Comparison of ENCODE assay signal across 25 cellular contexts in the genomic region with DNA sequence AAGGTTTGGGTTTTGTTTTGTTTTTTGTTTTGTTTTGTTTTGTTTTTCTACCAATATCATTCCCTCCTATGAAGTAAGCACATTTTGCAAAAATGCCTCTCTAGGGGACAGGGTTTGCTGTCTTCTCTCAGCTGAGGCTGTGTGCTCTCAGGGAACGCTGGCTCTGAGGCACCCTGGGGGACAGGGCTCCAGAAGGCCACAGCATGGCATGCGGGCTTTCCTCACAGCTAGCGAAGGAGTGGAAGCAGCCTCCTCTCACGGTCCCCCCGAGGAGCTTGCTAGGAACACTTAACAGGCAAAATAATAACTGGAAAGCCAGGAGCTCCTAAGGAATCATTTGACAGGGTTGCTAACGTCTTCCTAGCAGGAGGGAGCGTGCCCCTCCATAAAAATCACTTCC.
DNase-seq lines count a peak whose midpoint lies in the region; ATAC-seq and TF ChIP-seq lines count a peak whose summit lies in the region.
"Had no signal": no experiment of that assay in that cellular context is flagged by ENCODE, and none has a peak within 500 bp of the region (broad histone marks: within the 10 kb centered on the region; RNA-seq: fewer than 3 reads in every experiment).

No MANE protein-coding gene starts in this region.

- H2BK5ac ChIP-seq in neuronal stem cell (ENCODE audit: low read length): no peak overlapping the region

- H4K8ac ChIP-seq in neuronal stem cell (ENCODE audit: low read depth, low read length): no peak overlapping the region

- no peak for ATAC-seq in HG02678 (IDR thresholded peaks at IDR 0.05; ENCODE audit: unreplicated experiment)
- ATAC-seq: activated CD8-positive, alpha-beta memory T cell treated with anti-CD3 and anti-CD28 coated beads, Interleukin-2, amount 10 ng/mL, durations not matched to agents 7 days and 5 days; activated T-cell treated with anti-CD3 and anti-CD28 coated beads, Interleukin-2, amount 50 U/mL, for 72 hours; stimulated activated naive CD8-positive, alpha-beta T cell treated with anti-CD3 and anti-CD28 coated beads, Interleukin-15, amount 100 ng/mL, for 72 hours had no signal

- H2BK15ac ChIP-seq in neuronal stem cell (ENCODE audit: low read length): no peak overlapping the region

- H2BK12ac ChIP-seq in neuronal stem cell (ENCODE audit: low read length): peak overlapping the region; percentile 59

- no peak overlapping the region; a peak in 1 of 22 replicates for H3K9ac ChIP-seq in BLaER1 treated with 17β-estradiol and CSF1 and Interleukin-3, amounts not matched to agents 10 nM and 100 nM
- no peak overlapping the region for H3K9ac ChIP-seq in neuronal stem cell (ENCODE audit: low read depth, low read length, poor library complexity)

- H2AK5ac ChIP-seq in neuronal stem cell (ENCODE audit: low read depth, low read length): no peak overlapping the region

- no peaks in the 10 kb centered on the region for H3K36me3 Mint-ChIP-seq in glutamatergic neuron (ENCODE audit: unreplicated experiment)
- H3K36me3 Mint-ChIP-seq in T-helper 2 cell treated with Interferon-gamma antibody and Interleukin-4, amounts not matched to agents 5 μg/mL and 100 μg/mL, for 36 hours (ENCODE audit: low read depth): peaks cover 15% of the 10 kb centered on the region
- H3K36me3 Mint-ChIP-seq: activated CD8-positive, alpha-beta memory T cell treated with anti-CD3 and anti-CD28 coated beads, Interleukin-2, amount 10 ng/mL, durations not matched to agents 7 days and 5 days had no signal

- TF ChIP-seq CTCF in HEK293 (tag by site-specific recombination; IDR thresholded peaks at IDR 0.05) (no peak), glutamatergic neuron (IDR thresholded peaks at IDR 0.05; ENCODE audit: partially characterized antibody, unreplicated experiment) (no peak)

- H3K4me3 ChIP-seq in BLaER1 treated with 17β-estradiol and CSF1 and Interleukin-3, amounts not matched to agents 10 nM and 100 nM: no peak overlapping the region
- H3K4me3 ChIP-seq in HEK293 (ENCODE audit: low read depth, low read length) (no peak overlapping the region), neuronal stem cell (ENCODE audit: low read length in 2 of 2) (no peak overlapping the region)
- H3K4me3 ChIP-seq: prostate gland, thyroid gland had no signal

- no peaks in the 10 kb centered on the region for H3K79me1 ChIP-seq in neuronal stem cell (ENCODE audit: low read depth, low read length)

- H3K4me1 Mint-ChIP-seq in glutamatergic neuron (ENCODE audit: low read depth, unreplicated experiment): peaks cover 15% of the 10 kb centered on the region
- H3K4me1 Mint-ChIP-seq in T-helper 2 cell treated with Interferon-gamma antibody and Interleukin-4, amounts not matched to agents 5 μg/mL and 100 μg/mL, for 36 hours (ENCODE audit: low read depth): peaks cover 4% of the 10 kb centered on the region

- WGBS in neuronal stem cell (ENCODE audit: extremely low coverage in 2 of 2, insufficient read length in 2 of 2, insufficient replicate concordance in 1 of 2), 2 donors: no CpG with 5 or more reads among the region's 7 CpGs

- peak overlapping the region; percentile 86 for H3K18ac ChIP-seq in neuronal stem cell (ENCODE audit: low read length)

- POLR2A ChIA-PET in HEK293 (lab: Yijun Ruan, JAX): no interaction called here

- DNase-seq in glutamatergic neuron (peak; percentile 55), neuronal stem cell (ENCODE audit: low spot score) (no peak)
- no peak for DNase-seq in stimulated activated CD4-positive, alpha-beta T cell treated with anti-CD3 and anti-CD28 coated beads, Interleukin-4, amount 100 ng/mL, for 4 hours
- no peak for DNase-seq in T-helper 2 cell treated with Interferon-gamma antibody and Interleukin-4, amounts not matched to agents 5 μg/mL and 100 μg/mL, for 36 hours (ENCODE audit: low spot score)
- DNase-seq: activated B cell treated with CpG ODN at 0.5 μM for 24 hours; activated CD8-positive, alpha-beta memory T cell treated with anti-CD3 and anti-CD28 coated beads, Interleukin-2, amount 10 ng/mL, durations not matched to agents 7 days and 5 days; activated naive CD4-positive, alpha-beta T cell; activated T-cell treated with anti-CD3 and anti-CD28 coated beads, Interleukin-2, amount 50 U/mL, for 72 hours; effector CD8-positive, alpha-beta T cell; GDM1; head of caudate nucleus; NCI-H2171 treated with DMSO at 0.1 percent for 48 hours; NCI-H524 treated with DMSO at 0.1 percent for 48 hours; NK-92 treated with Interleukin-12 subunit alpha and Interleukin-12 subunit beta, amount 100 ng/mL, for 24 hours; SIG-M5; stimulated activated naive CD8-positive, alpha-beta T cell treated with anti-CD3 and anti-CD28 coated beads, Interleukin-15, amount 100 ng/mL, for 72 hours; SW 1271; T1000; thyroid gland had no signal

- CTCF ChIA-PET in HEK293 (lab: Yijun Ruan, JAX): no interaction called here

- peaks cover 1% of the 10 kb centered on the region for H3K27me3 Mint-ChIP-seq in glutamatergic neuron (ENCODE audit: unreplicated experiment)
- no peaks in the 10 kb centered on the region for H3K27me3 Mint-ChIP-seq in T-helper 2 cell treated with Interferon-gamma antibody and Interleukin-4, amounts not matched to agents 5 μg/mL and 100 μg/mL, for 36 hours (ENCODE audit: low read depth)
- H3K27me3 Mint-ChIP-seq: activated B cell treated with CpG ODN at 0.5 μM for 24 hours; activated CD8-positive, alpha-beta memory T cell treated with anti-CD3 and anti-CD28 coated beads, Interleukin-2, amount 10 ng/mL, durations not matched to agents 7 days and 5 days; B cell; stimulated activated naive CD8-positive, alpha-beta T cell treated with anti-CD3 and anti-CD28 coated beads, Interleukin-15, amount 100 ng/mL, for 72 hours had no signal

- peak overlapping the region; percentile 77 for H3K27ac Mint-ChIP-seq in glutamatergic neuron (ENCODE audit: unreplicated experiment)
- no peak overlapping the region for H3K27ac Mint-ChIP-seq in T-helper 2 cell treated with Interferon-gamma antibody and Interleukin-4, amounts not matched to agents 5 μg/mL and 100 μg/mL, for 36 hours
- H3K27ac Mint-ChIP-seq: activated B cell treated with CpG ODN at 0.5 μM for 24 hours; activated CD8-positive, alpha-beta memory T cell treated with anti-CD3 and anti-CD28 coated beads, Interleukin-2, amount 10 ng/mL, durations not matched to agents 7 days and 5 days; activated T-cell treated with anti-CD3 and anti-CD28 coated beads, Interleukin-2, amount 50 U/mL, for 72 hours; B cell; stimulated activated naive CD8-positive, alpha-beta T cell treated with anti-CD3 and anti-CD28 coated beads, Interleukin-15, amount 100 ng/mL, for 72 hours had no signal

- no peak overlapping the region for H3K4ac ChIP-seq in neuronal stem cell (ENCODE audit: low read length)

- H4K20me1 ChIP-seq in BLaER1 treated with 17β-estradiol and CSF1 and Interleukin-3, amounts not matched to agents 10 nM and 100 nM: no peaks in the 10 kb centered on the region

- peak overlapping the region; percentile 21 for H3K4me3 Mint-ChIP-seq in glutamatergic neuron (ENCODE audit: unreplicated experiment)
- H3K4me3 Mint-ChIP-seq in T-helper 2 cell treated with Interferon-gamma antibody and Interleukin-4, amounts not matched to agents 5 μg/mL and 100 μg/mL, for 36 hours: no peak overlapping the region
- H3K4me3 Mint-ChIP-seq: activated B cell treated with CpG ODN at 0.5 μM for 24 hours; activated CD8-positive, alpha-beta memory T cell treated with anti-CD3 and anti-CD28 coated beads, Interleukin-2, amount 10 ng/mL, durations not matched to agents 7 days and 5 days; activated T-cell treated with anti-CD3 and anti-CD28 coated beads, Interleukin-2, amount 50 U/mL, for 72 hours; B cell; stimulated activated naive CD8-positive, alpha-beta T cell treated with anti-CD3 and anti-CD28 coated beads, Interleukin-15, amount 100 ng/mL, for 72 hours had no signal

- H3K27me3 ChIP-seq in BLaER1 treated with 17β-estradiol and CSF1 and Interleukin-3, amounts not matched to agents 10 nM and 100 nM: no peaks in the 10 kb centered on the region
- no peaks in the 10 kb centered on the region for H3K27me3 ChIP-seq in neuronal stem cell (ENCODE audit: control insufficient read depth in 3 of 3, insufficient read depth in 3 of 3, low read depth in 1 of 3, low read length in 3 of 3)
- H3K27me3 ChIP-seq: neutrophil, thyroid gland had no signal

- peak overlapping the region in 1 of 11 experiments; percentile 3; a peak in 1 of 22 replicates for H3K27ac ChIP-seq in BLaER1 treated with 17β-estradiol and CSF1 and Interleukin-3, amounts not matched to agents 10 nM and 100 nM
- H3K27ac ChIP-seq in HEK293 (ENCODE audit: extremely low read depth, low read depth, low read length): no peak overlapping the region
- H3K27ac ChIP-seq in neuronal stem cell (replicated peaks; ENCODE audit: low read length): no peak overlapping the region
- H3K27ac ChIP-seq: neutrophil, prostate gland, thyroid gland had no signal

- no peak overlapping the region for H3K14ac ChIP-seq in neuronal stem cell (ENCODE audit: low read length)

- no peak overlapping the region for H4K91ac ChIP-seq in neuronal stem cell (ENCODE audit: low read depth, low read length, poor library complexity)

- no peak overlapping the region for H2BK120ac ChIP-seq in neuronal stem cell (ENCODE audit: low read depth, low read length)

- no peak overlapping the region for H3K23ac ChIP-seq in neuronal stem cell (ENCODE audit: low read depth, low read length, poor library complexity)

- H3K9me3 ChIP-seq in BLaER1 treated with 17β-estradiol and CSF1 and Interleukin-3, amounts not matched to agents 10 nM and 100 nM (replicated peaks in 1 of 11): no peaks in the 10 kb centered on the region
- H3K9me3 ChIP-seq in HEK293 (ENCODE audit: control insufficient read depth, insufficient read depth, low read depth, low read length) (no peaks in the 10 kb centered on the region), neuronal stem cell (replicated peaks in 1 of 2; ENCODE audit: control insufficient read depth in 2 of 2, insufficient read depth in 1 of 2, low read depth in 1 of 2, low read length in 2 of 2) (no peaks in the 10 kb centered on the region)
- H3K9me3 ChIP-seq: neutrophil, prostate gland, thyroid gland had no signal

- H3K4me1 ChIP-seq in BLaER1 treated with 17β-estradiol and CSF1 and Interleukin-3, amounts not matched to agents 10 nM and 100 nM: peaks cover 37 to 56% (median 45%) of the 10 kb centered on the region in 10 experiments
- H3K4me1 ChIP-seq in HEK293 (ENCODE audit: control insufficient read depth, insufficient read depth, low read length) (peaks cover under 1% of the 10 kb centered on the region; the same call in 1 of the 2 replicates), neuronal stem cell (ENCODE audit: control insufficient read depth in 2 of 2, insufficient read depth in 1 of 2, low read depth in 1 of 2, low read length in 2 of 2) (peaks cover 16 to 25% of the 10 kb centered on the region in 2 donors)
- H3K4me1 ChIP-seq: prostate gland, thyroid gland had no signal

- H3K4me2 ChIP-seq in BLaER1 treated with 17β-estradiol and CSF1 and Interleukin-3, amounts not matched to agents 10 nM and 100 nM: peak overlapping the region; percentile 56 to 78 (median 69)
- no peak overlapping the region for H3K4me2 ChIP-seq in neuronal stem cell (ENCODE audit: insufficient read depth, low read length, poor library complexity, severe bottlenecking)

- peaks cover 0 to 4% (median 0%) of the 10 kb centered on the region in 11 experiments; a peak in 1 of 22 replicates for H3K36me3 ChIP-seq in BLaER1 treated with 17β-estradiol and CSF1 and Interleukin-3, amounts not matched to agents 10 nM and 100 nM
- H3K36me3 ChIP-seq in HEK293 (ENCODE audit: control insufficient read depth in 2 of 2, insufficient read depth in 1 of 2, low read length in 2 of 2) (no peaks in the 10 kb centered on the region), neuronal stem cell (replicated peaks in 1 of 2; ENCODE audit: control insufficient read depth in 2 of 2, insufficient read depth in 2 of 2, low read length in 2 of 2) (no peaks in the 10 kb centered on the region)
- H3K36me3 ChIP-seq: prostate gland had no signal

- peaks cover 4% of the 10 kb centered on the region for H3K9me3 Mint-ChIP-seq in glutamatergic neuron (ENCODE audit: unreplicated experiment)
- no peaks in the 10 kb centered on the region for H3K9me3 Mint-ChIP-seq in T-helper 2 cell treated with Interferon-gamma antibody and Interleukin-4, amounts not matched to agents 5 μg/mL and 100 μg/mL, for 36 hours
- H3K9me3 Mint-ChIP-seq: activated B cell treated with CpG ODN at 0.5 μM for 24 hours; stimulated activated naive CD8-positive, alpha-beta T cell treated with anti-CD3 and anti-CD28 coated beads, Interleukin-15, amount 100 ng/mL, for 72 hours had no signal

- H2AFZ ChIP-seq in neuronal stem cell (ENCODE audit: low read length): peak overlapping the region; percentile 81
